In the genomic region with DNA sequence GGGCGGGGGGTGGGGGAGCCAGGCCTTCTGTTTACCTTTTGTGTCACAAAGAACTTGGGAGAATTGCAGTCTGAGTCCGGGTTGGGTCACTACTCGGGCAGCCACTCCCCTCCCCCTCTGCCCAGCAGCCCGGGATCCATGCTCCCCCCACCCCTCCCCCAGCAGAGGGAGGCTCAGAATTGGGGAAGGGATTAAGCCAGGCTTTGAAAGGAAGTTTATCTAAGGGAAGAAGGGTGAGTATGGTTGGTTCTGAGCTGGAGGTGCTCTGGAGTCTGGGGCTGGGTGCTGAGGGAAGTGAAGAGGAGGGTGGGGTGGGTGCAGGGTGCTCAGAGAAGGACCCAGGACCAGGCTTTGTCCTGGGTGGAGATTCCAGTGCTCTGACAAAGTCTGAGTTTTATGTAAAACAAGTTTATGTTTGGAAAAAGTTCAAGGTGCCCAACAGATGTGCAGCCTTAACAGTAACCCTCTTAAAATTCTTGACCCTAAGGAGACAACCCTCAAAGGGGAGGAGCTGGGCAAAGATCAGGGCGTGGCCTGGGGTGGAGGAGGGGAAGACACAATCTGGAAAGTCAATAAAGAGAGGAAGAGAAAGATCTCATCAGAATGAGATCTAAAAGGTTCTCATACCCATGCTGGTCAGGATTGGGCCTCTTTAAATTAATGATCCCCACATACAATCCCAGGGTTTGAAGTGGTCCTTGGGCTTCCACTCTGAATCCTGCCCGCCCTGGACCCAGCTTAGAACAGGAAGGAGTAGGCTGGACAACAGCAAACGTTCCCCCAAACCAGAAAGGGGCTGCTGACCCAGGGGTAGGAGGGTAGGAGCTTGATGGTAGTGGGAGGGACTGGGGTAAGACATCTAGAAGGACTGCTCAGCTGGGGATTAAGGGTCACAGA, we compare ENCODE assay signal across 9 cellular contexts. TPM values are rescaled to one million over a fixed set of nuclear protein-coding genes. Genes with fewer than 3 reads are reported as not detected.
DNase-seq lines count a peak whose midpoint lies in the region; ATAC-seq and TF ChIP-seq lines count a peak whose summit lies in the region.
"Had no signal": no experiment of that assay in that cellular context is flagged by ENCODE, and none has a peak within 500 bp of the region (broad histone marks: within the 10 kb centered on the region; RNA-seq: fewer than 3 reads in every experiment).

No MANE protein-coding gene starts in this region.

- H3K9me3 ChIP-seq in RWPE2 (ENCODE audit: severe bottlenecking) (no peaks in the 10 kb centered on the region), tibial artery (no peaks in the 10 kb centered on the region)

- peaks cover 14% of the 10 kb centered on the region for H3K27me3 Mint-ChIP-seq in glutamatergic neuron (ENCODE audit: unreplicated experiment)

- DNase-seq in NCI-H748 (lab: John Stamatoyannopoulos, UW; ENCODE audit: unreplicated experiment) = peak; percentile 24
- no peak for DNase-seq in NCI-H748 treated with DMSO at 0.1 percent for 48 hours (lab: John Stamatoyannopoulos, UW)
- DNase-seq in RWPE2 (ENCODE audit: low spot score) = no peak
- peak; percentile 66 for DNase-seq in glutamatergic neuron
- DNase-seq in tibial artery = no peak
- DNase-seq in stimulated activated naive CD4-positive, alpha-beta T cell treated with Interleukin-2 at 50 U/mL for 16 hours (lab: John Stamatoyannopoulos, UW) = no peak
- no peak for DNase-seq in activated CD4-positive, CD25-positive, alpha-beta regulatory T cell (lab: John Stamatoyannopoulos, UW)
- DNase-seq: occipital lobe had no signal

- no peak for ATAC-seq in RWPE2 (ENCODE audit: low read depth)
- ATAC-seq in GM19351 (IDR thresholded peaks at IDR 0.05; ENCODE audit: unreplicated experiment) = no peak

- peaks cover 18% of the 10 kb centered on the region for H3K4me1 ChIP-seq in RWPE2 (ENCODE audit: insufficient read depth, poor library complexity, severe bottlenecking)
- H3K4me1 ChIP-seq in tibial artery = peaks cover 6 to 68% (median 43%) of the 10 kb centered on the region in 4 donors

- H3K27ac ChIP-seq in RWPE2 (ENCODE audit: poor library complexity, severe bottlenecking) = peak overlapping the region; percentile 24
- peak overlapping the region; percentile 31 to 36 for H3K27ac ChIP-seq in tibial artery

- no peaks in the 10 kb centered on the region for H3K36me3 ChIP-seq in RWPE2 (ENCODE audit: low read depth)
- H3K36me3 ChIP-seq in tibial artery = peaks cover 0 to 16% (median 0%) of the 10 kb centered on the region in 3 donors

- H3K27me3 ChIP-seq in RWPE2 (ENCODE audit: insufficient read depth, poor library complexity, severe bottlenecking) = no peaks in the 10 kb centered on the region
- H3K27me3 ChIP-seq in tibial artery = no peaks in the 10 kb centered on the region

- H3K4me3 ChIP-seq in RWPE2 (ENCODE audit: severe bottlenecking) = no peak overlapping the region
- no peak overlapping the region for H3K4me3 ChIP-seq in tibial artery

- H3K36me3 Mint-ChIP-seq in glutamatergic neuron (ENCODE audit: unreplicated experiment) = no peaks in the 10 kb centered on the region

- H3K4me1 Mint-ChIP-seq in glutamatergic neuron (ENCODE audit: low read depth, unreplicated experiment) = peaks cover 44% of the 10 kb centered on the region

- intact Hi-C loops in tibial artery (cut with DNase I; ENCODE audit: low total_unique reads) = no loop called here

- H3K9me3 Mint-ChIP-seq in glutamatergic neuron (ENCODE audit: unreplicated experiment) = peaks cover 7% of the 10 kb centered on the region

- H3K4me3 Mint-ChIP-seq in glutamatergic neuron (ENCODE audit: unreplicated experiment) = peak overlapping the region; percentile 55

- TF ChIP-seq CTCF in RWPE2 (IDR thresholded peaks at IDR 0.05; ENCODE audit: poor library complexity, severe bottlenecking) (no peak), glutamatergic neuron (IDR thresholded peaks at IDR 0.05; ENCODE audit: partially characterized antibody, unreplicated experiment) (no peak), tibial artery (IDR thresholded peaks at IDR 0.05) (no peak)

- peak overlapping the region; percentile 96 for H3K27ac Mint-ChIP-seq in glutamatergic neuron (ENCODE audit: unreplicated experiment)

RNA-seq across cellular contexts. Expression of a gene that starts 32.8 kb away (rescaled TPM):
- total RNA-seq in glutamatergic neuron (ENCODE audit: unreplicated experiment) = 27.9 TPM

RNA-seq across cellular contexts. Expression of a gene that starts 59.3 kb away (rescaled TPM):
- total RNA-seq in glutamatergic neuron (ENCODE audit: unreplicated experiment) = 7.9 TPM

Comparison
In these comparisons a context has a peak if more than half of its experiments do, and no peak if none do; other contexts are left out.
1. DNase-seq: peak in NCI-H748 (single experiment) and glutamatergic neuron (single experiment); none in NCI-H748 treated with DMSO at 0.1 percent for 48 hours (single experiment), RWPE2 (single experiment), tibial artery (0 of 2), stimulated activated naive CD4-positive, alpha-beta T cell treated with Interleukin-2 at 50 U/mL for 16 hours (single experiment) and activated CD4-positive, CD25-positive, alpha-beta regulatory T cell (0 of 4).